Comparison of ENCODE assay signal across 15 cellular contexts in the genomic region with DNA sequence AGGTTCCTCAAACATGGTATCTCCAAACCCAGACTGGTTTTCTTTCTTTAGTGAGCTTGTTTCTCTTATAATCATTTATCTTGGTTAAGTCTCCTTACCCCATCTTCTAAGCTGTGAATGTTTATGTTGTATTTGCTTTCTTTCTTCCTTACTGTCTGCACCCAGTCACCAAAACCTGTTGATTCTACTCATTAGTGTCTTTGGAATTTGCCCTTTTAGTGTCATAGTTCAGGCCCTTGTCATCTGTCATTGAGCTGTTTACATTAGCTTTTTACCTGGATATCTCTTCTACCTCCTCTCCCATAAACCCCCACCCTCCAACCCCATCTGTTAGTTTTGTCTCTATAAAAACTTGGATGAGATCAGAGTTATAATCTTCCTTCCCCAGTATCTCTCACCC. TPM values are rescaled to one million over a fixed set of nuclear protein-coding genes. Genes with fewer than 3 reads are reported as not detected.
DNase-seq lines count a peak whose midpoint lies in the region; ATAC-seq and TF ChIP-seq lines count a peak whose summit lies in the region.
"Had no signal": no experiment of that assay in that cellular context is flagged by ENCODE, and none has a peak within 500 bp of the region (broad histone marks: within the 10 kb centered on the region; RNA-seq: fewer than 3 reads in every experiment).

No MANE protein-coding gene starts in this region.

- H3K9me3 Mint-ChIP-seq in neural progenitor cell: peaks cover 4% of the 10 kb centered on the region
- H3K9me3 Mint-ChIP-seq: CD14-positive monocyte; CD8-positive, alpha-beta memory T cell had no signal

- peak overlapping the region; percentile 14; the same call in 1 of the 2 replicates for H3K27ac ChIP-seq in C4-2B
- no peak overlapping the region for H3K27ac ChIP-seq in HEK293 (ENCODE audit: extremely low read depth, low read depth, low read length)
- peak overlapping the region in 3 of 4 donors; percentile 3 to 20 (median 19) for H3K27ac ChIP-seq in esophagus muscularis mucosa (replicated peaks in 1 of 4)
- no peak overlapping the region for H3K27ac ChIP-seq in neural progenitor cell
- H3K27ac ChIP-seq: HL-60 had no signal

- no peak overlapping the region for H3K4me2 ChIP-seq in neural progenitor cell

- no peak overlapping the region for H3K4me3 ChIP-seq in HEK293 (ENCODE audit: low read depth, low read length)
- H3K4me3 ChIP-seq in esophagus muscularis mucosa: no peak overlapping the region
- H3K4me3 ChIP-seq in neural progenitor cell: no peak overlapping the region

- H3K36me3 ChIP-seq in HEK293 (ENCODE audit: control insufficient read depth in 2 of 2, insufficient read depth in 1 of 2, low read length in 2 of 2) (peaks cover 3 to 99% of the 10 kb centered on the region in 2 experiments), esophagus muscularis mucosa (peaks cover 22 to 94% (median 61%) of the 10 kb centered on the region in 4 donors), neural progenitor cell (peaks cover 4% of the 10 kb centered on the region)

- H3F3A ChIP-seq in neural progenitor cell (ENCODE audit: low read depth): no peaks in the 10 kb centered on the region

- intact Hi-C loops in esophagus muscularis mucosa (cut with DNase I): no loop called here

- CTCF ChIA-PET in HEK293 (lab: Yijun Ruan, JAX): no interaction called here

- no peak overlapping the region for H2AFZ ChIP-seq in neural progenitor cell (replicated peaks)

- peaks cover 19% of the 10 kb centered on the region for H3K4me1 Mint-ChIP-seq in neural progenitor cell
- H3K4me1 Mint-ChIP-seq: B cell; CD14-positive monocyte; CD8-positive, alpha-beta memory T cell had no signal

- H3K4me3 Mint-ChIP-seq in neural progenitor cell: no peak overlapping the region
- H3K4me3 Mint-ChIP-seq: B cell; CD14-positive monocyte; CD8-positive, alpha-beta memory T cell had no signal

- POLR2A ChIA-PET in HEK293 (lab: Yijun Ruan, JAX): no interaction called here

- no peak for TF ChIP-seq POLR2A in esophagus muscularis mucosa (IDR thresholded peaks at IDR 0.05; ENCODE audit: low read depth)

- H3K4me1 ChIP-seq in HEK293 (ENCODE audit: control insufficient read depth, insufficient read depth, low read length) (no peaks in the 10 kb centered on the region), esophagus muscularis mucosa (peaks cover 0 to 86% (median 79%) of the 10 kb centered on the region in 4 donors), neural progenitor cell (no peaks in the 10 kb centered on the region)

- DNase-seq in esophagus muscularis mucosa (ENCODE audit: extremely low spot score) (no peak), neural progenitor cell (ENCODE audit: low spot score) (no peak), T-helper 1 cell (no peak)
- DNase-seq: CD8-positive, alpha-beta memory T cell; DMS53; GF-D8; HCEC 1CT; IMR-90 had no signal

- ATAC-seq in HG02852 (IDR thresholded peaks at IDR 0.05; ENCODE audit: unreplicated experiment) (no peak), GM18909 (IDR thresholded peaks at IDR 0.05; ENCODE audit: poor library complexity, unreplicated experiment) (no peak)

- H3K79me2 ChIP-seq in neural progenitor cell (ENCODE audit: low read depth): no peaks in the 10 kb centered on the region

- H4K20me1 ChIP-seq in neural progenitor cell (ENCODE audit: low read depth): no peaks in the 10 kb centered on the region

- no peak for TF ChIP-seq EP300 in esophagus muscularis mucosa (IDR thresholded peaks at IDR 0.05)

- H3K9me3 ChIP-seq in HEK293 (ENCODE audit: control insufficient read depth, insufficient read depth, low read depth, low read length): no peaks in the 10 kb centered on the region
- no peaks in the 10 kb centered on the region for H3K9me3 ChIP-seq in esophagus muscularis mucosa
- H3K9me3 ChIP-seq in neural progenitor cell (ENCODE audit: low read depth): no peaks in the 10 kb centered on the region

- TF ChIP-seq CTCF in C4-2B (conservative IDR thresholded peaks at IDR 0.05) (no peak), HEK293 (tag by site-specific recombination; IDR thresholded peaks at IDR 0.05) (no peak), esophagus muscularis mucosa (IDR thresholded peaks at IDR 0.05) (no peak), neural progenitor cell (IDR thresholded peaks at IDR 0.05) (no peak)

- H3K36me3 Mint-ChIP-seq in neural progenitor cell: peaks cover 74% of the 10 kb centered on the region
- H3K36me3 Mint-ChIP-seq: CD8-positive, alpha-beta memory T cell had no signal

- H3K27me3 Mint-ChIP-seq in neural progenitor cell (ENCODE audit: insufficient read depth, low read depth): no peaks in the 10 kb centered on the region
- H3K27me3 Mint-ChIP-seq: B cell had no signal

- peak overlapping the region; percentile 35 for H3K27ac Mint-ChIP-seq in neural progenitor cell
- H3K27ac Mint-ChIP-seq: B cell; CD14-positive monocyte; CD8-positive, alpha-beta memory T cell had no signal

- H3K9ac ChIP-seq in neural progenitor cell: no peak overlapping the region

- no peaks in the 10 kb centered on the region for H3K27me3 ChIP-seq in esophagus muscularis mucosa
- H3K27me3 ChIP-seq in neural progenitor cell: no peaks in the 10 kb centered on the region

TF ChIP-seq in HEK293, 187 proteins besides CTCF, POLR2A, EP300 and RAD21:
- TF ChIP-seq SCRT2 (tag by site-specific recombination; IDR thresholded peaks at IDR 0.05) (peak; percentile 66), ZNF621 (tag by site-specific recombination; IDR thresholded peaks at IDR 0.05) (no peak)
TF ChIP-seq in HEK293: peak in this region for 1.

RNA-seq across cellular contexts. Expression of gene AMOTL1, which starts 59.9 kb away (rescaled TPM):
- total RNA-seq in esophagus muscularis mucosa (100 to 1,000 TPM; 172 to 259 (median 182) TPM), neural progenitor cell (ENCODE audit: low replicate concordance) (22.6 and 29.5 TPM in 2 replicates)

Comparison
In these comparisons a context has a peak if more than half of its experiments do, and no peak if none do; other contexts are left out.
1. H3K27ac ChIP-seq: peak in C4-2B (single experiment) and esophagus muscularis mucosa (3 of 4); none in HEK293 (single experiment) and neural progenitor cell (single experiment).